ENCODE assay signal across 1 cellular context in genomic region chr12:122064034-122064777, GRCh38.
TF ChIP-seq lines count a peak whose summit lies in the region.

No MANE protein-coding gene starts in this region.

TF ChIP-seq in K562, 482 proteins besides CTCF, POLR2A, EP300 and RAD21 (continued from another document and continues in another):
- TF ChIP-seq, protein P1, sequence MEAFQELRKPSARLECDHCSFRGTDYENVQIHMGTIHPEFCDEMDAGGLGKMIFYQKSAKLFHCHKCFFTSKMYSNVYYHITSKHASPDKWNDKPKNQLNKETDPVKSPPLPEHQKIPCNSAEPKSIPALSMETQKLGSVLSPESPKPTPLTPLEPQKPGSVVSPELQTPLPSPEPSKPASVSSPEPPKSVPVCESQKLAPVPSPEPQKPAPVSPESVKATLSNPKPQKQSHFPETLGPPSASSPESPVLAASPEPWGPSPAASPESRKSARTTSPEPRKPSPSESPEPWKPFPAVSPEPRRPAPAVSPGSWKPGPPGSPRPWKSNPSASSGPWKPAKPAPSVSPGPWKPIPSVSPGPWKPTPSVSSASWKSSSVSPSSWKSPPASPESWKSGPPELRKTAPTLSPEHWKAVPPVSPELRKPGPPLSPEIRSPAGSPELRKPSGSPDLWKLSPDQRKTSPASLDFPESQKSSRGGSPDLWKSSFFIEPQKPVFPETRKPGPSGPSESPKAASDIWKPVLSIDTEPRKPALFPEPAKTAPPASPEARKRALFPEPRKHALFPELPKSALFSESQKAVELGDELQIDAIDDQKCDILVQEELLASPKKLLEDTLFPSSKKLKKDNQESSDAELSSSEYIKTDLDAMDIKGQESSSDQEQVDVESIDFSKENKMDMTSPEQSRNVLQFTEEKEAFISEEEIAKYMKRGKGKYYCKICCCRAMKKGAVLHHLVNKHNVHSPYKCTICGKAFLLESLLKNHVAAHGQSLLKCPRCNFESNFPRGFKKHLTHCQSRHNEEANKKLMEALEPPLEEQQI (IDR thresholded peaks at IDR 0.05): no peak
- TF ChIP-seq, protein P2, sequence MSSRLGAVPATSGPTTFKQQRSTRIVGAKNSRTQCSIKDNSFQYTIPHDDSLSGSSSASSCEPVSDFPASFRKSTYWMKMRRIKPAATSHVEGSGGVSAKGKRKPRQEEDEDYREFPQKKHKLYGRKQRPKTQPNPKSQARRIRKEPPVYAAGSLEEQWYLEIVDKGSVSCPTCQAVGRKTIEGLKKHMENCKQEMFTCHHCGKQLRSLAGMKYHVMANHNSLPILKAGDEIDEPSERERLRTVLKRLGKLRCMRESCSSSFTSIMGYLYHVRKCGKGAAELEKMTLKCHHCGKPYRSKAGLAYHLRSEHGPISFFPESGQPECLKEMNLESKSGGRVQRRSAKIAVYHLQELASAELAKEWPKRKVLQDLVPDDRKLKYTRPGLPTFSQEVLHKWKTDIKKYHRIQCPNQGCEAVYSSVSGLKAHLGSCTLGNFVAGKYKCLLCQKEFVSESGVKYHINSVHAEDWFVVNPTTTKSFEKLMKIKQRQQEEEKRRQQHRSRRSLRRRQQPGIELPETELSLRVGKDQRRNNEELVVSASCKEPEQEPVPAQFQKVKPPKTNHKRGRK (tag; IDR thresholded peaks at IDR 0.05): no peak
- no peak for TF ChIP-seq CHD7 (IDR thresholded peaks at IDR 0.05; ENCODE audit: low read depth, low read length)
- no peak for TF ChIP-seq SMARCB1 (IDR thresholded peaks at IDR 0.05; ENCODE audit: insufficient read length, low read depth)
- TF ChIP-seq PREB (CRISPR knock-in tag; IDR thresholded peaks at IDR 0.05): no peak
- TF ChIP-seq, protein P3, sequence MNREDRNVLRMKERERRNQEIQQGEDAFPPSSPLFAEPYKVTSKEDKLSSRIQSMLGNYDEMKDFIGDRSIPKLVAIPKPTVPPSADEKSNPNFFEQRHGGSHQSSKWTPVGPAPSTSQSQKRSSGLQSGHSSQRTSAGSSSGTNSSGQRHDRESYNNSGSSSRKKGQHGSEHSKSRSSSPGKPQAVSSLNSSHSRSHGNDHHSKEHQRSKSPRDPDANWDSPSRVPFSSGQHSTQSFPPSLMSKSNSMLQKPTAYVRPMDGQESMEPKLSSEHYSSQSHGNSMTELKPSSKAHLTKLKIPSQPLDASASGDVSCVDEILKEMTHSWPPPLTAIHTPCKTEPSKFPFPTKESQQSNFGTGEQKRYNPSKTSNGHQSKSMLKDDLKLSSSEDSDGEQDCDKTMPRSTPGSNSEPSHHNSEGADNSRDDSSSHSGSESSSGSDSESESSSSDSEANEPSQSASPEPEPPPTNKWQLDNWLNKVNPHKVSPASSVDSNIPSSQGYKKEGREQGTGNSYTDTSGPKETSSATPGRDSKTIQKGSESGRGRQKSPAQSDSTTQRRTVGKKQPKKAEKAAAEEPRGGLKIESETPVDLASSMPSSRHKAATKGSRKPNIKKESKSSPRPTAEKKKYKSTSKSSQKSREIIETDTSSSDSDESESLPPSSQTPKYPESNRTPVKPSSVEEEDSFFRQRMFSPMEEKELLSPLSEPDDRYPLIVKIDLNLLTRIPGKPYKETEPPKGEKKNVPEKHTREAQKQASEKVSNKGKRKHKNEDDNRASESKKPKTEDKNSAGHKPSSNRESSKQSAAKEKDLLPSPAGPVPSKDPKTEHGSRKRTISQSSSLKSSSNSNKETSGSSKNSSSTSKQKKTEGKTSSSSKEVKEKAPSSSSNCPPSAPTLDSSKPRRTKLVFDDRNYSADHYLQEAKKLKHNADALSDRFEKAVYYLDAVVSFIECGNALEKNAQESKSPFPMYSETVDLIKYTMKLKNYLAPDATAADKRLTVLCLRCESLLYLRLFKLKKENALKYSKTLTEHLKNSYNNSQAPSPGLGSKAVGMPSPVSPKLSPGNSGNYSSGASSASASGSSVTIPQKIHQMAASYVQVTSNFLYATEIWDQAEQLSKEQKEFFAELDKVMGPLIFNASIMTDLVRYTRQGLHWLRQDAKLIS (CRISPR knock-in tag; IDR thresholded peaks at IDR 0.05): no peak; the same call in none of the 2 replicates
- TF ChIP-seq, protein P4, sequence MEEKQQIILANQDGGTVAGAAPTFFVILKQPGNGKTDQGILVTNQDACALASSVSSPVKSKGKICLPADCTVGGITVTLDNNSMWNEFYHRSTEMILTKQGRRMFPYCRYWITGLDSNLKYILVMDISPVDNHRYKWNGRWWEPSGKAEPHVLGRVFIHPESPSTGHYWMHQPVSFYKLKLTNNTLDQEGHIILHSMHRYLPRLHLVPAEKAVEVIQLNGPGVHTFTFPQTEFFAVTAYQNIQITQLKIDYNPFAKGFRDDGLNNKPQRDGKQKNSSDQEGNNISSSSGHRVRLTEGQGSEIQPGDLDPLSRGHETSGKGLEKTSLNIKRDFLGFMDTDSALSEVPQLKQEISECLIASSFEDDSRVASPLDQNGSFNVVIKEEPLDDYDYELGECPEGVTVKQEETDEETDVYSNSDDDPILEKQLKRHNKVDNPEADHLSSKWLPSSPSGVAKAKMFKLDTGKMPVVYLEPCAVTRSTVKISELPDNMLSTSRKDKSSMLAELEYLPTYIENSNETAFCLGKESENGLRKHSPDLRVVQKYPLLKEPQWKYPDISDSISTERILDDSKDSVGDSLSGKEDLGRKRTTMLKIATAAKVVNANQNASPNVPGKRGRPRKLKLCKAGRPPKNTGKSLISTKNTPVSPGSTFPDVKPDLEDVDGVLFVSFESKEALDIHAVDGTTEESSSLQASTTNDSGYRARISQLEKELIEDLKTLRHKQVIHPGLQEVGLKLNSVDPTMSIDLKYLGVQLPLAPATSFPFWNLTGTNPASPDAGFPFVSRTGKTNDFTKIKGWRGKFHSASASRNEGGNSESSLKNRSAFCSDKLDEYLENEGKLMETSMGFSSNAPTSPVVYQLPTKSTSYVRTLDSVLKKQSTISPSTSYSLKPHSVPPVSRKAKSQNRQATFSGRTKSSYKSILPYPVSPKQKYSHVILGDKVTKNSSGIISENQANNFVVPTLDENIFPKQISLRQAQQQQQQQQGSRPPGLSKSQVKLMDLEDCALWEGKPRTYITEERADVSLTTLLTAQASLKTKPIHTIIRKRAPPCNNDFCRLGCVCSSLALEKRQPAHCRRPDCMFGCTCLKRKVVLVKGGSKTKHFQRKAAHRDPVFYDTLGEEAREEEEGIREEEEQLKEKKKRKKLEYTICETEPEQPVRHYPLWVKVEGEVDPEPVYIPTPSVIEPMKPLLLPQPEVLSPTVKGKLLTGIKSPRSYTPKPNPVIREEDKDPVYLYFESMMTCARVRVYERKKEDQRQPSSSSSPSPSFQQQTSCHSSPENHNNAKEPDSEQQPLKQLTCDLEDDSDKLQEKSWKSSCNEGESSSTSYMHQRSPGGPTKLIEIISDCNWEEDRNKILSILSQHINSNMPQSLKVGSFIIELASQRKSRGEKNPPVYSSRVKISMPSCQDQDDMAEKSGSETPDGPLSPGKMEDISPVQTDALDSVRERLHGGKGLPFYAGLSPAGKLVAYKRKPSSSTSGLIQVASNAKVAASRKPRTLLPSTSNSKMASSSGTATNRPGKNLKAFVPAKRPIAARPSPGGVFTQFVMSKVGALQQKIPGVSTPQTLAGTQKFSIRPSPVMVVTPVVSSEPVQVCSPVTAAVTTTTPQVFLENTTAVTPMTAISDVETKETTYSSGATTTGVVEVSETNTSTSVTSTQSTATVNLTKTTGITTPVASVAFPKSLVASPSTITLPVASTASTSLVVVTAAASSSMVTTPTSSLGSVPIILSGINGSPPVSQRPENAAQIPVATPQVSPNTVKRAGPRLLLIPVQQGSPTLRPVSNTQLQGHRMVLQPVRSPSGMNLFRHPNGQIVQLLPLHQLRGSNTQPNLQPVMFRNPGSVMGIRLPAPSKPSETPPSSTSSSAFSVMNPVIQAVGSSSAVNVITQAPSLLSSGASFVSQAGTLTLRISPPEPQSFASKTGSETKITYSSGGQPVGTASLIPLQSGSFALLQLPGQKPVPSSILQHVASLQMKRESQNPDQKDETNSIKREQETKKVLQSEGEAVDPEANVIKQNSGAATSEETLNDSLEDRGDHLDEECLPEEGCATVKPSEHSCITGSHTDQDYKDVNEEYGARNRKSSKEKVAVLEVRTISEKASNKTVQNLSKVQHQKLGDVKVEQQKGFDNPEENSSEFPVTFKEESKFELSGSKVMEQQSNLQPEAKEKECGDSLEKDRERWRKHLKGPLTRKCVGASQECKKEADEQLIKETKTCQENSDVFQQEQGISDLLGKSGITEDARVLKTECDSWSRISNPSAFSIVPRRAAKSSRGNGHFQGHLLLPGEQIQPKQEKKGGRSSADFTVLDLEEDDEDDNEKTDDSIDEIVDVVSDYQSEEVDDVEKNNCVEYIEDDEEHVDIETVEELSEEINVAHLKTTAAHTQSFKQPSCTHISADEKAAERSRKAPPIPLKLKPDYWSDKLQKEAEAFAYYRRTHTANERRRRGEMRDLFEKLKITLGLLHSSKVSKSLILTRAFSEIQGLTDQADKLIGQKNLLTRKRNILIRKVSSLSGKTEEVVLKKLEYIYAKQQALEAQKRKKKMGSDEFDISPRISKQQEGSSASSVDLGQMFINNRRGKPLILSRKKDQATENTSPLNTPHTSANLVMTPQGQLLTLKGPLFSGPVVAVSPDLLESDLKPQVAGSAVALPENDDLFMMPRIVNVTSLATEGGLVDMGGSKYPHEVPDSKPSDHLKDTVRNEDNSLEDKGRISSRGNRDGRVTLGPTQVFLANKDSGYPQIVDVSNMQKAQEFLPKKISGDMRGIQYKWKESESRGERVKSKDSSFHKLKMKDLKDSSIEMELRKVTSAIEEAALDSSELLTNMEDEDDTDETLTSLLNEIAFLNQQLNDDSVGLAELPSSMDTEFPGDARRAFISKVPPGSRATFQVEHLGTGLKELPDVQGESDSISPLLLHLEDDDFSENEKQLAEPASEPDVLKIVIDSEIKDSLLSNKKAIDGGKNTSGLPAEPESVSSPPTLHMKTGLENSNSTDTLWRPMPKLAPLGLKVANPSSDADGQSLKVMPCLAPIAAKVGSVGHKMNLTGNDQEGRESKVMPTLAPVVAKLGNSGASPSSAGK (IDR thresholded peaks at IDR 0.05): peak; percentile 99
- TF ChIP-seq HMG20B (CRISPR knock-in tag; IDR thresholded peaks at IDR 0.05): no peak
- no peak for TF ChIP-seq SIX5 (IDR thresholded peaks at IDR 0.05; ENCODE audit: borderline replicate concordance in 1 of 2, insufficient read depth in 1 of 2, low read depth in 1 of 2, low read length in 2 of 2)
- TF ChIP-seq ZKSCAN1 (IDR thresholded peaks at IDR 0.05; ENCODE audit: low read depth, low read length): 0 out of 2 replicates have a peak, but pooled peaks have one; percentile 18
- no peak for TF ChIP-seq TAL1 (IDR thresholded peaks at IDR 0.05)
